Comparison of ENCODE assay signal across 28 cellular contexts in the genomic region with DNA sequence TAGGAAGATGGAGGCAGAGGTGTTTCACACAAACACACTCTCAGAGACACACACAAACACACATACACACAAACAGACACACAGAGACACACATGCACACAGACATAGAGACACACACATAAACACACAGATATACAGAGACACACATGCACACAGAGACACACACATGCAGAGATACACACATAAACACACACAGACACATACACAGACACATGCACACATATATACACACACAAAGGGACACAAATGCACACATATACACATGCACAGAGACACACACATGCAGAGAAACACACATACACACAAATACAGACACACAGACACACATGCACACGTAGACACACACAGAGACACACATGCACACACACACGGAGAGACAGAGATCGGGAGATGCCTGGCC.
DNase-seq lines count a peak whose midpoint lies in the region; ATAC-seq, FAIRE-seq and TF ChIP-seq lines count a peak whose summit lies in the region.
"Had no signal": no experiment of that assay in that cellular context is flagged by ENCODE, and none has a peak within 500 bp of the region (broad histone marks: within the 10 kb centered on the region; RNA-seq: fewer than 3 reads in every experiment).

No MANE protein-coding gene starts in this region.

- H4K20me1 ChIP-seq in HepG2 (ENCODE audit: insufficient read depth, low read length): no peaks in the 10 kb centered on the region

- peak overlapping the region; percentile 7 for H3K27ac Mint-ChIP-seq in endothelial cell (ENCODE audit: unreplicated experiment)
- H3K27ac Mint-ChIP-seq in activated naive CD4-positive, alpha-beta T cell treated with anti-CD3 and anti-CD28 coated beads, Interleukin-2, amount 50 U/mL, for 72 hours: no peak overlapping the region
- H3K27ac Mint-ChIP-seq: CD14-positive monocyte; CD4-positive, alpha-beta memory T cell; CD4-positive, CD25-positive, alpha-beta regulatory T cell; CD8-positive, alpha-beta memory T cell had no signal

- intact Hi-C loops in HepG2 (cut with micrococcal nuclease; ENCODE audit: unreplicated experiment) (no loop called here), right lobe of liver (cut with DNase I) (no loop called here)

- no peak overlapping the region for H3K4me3 Mint-ChIP-seq in endothelial cell (ENCODE audit: unreplicated experiment)
- H3K4me3 Mint-ChIP-seq: CD14-positive monocyte; CD4-positive, alpha-beta memory T cell; CD4-positive, CD25-positive, alpha-beta regulatory T cell; CD8-positive, alpha-beta memory T cell had no signal

- peaks cover 11% of the 10 kb centered on the region; the same call in 1 of the 2 replicates for H3K9me3 ChIP-seq in HepG2 (ENCODE audit: low read length)
- no peaks in the 10 kb centered on the region for H3K9me3 ChIP-seq in right lobe of liver
- H3K9me3 ChIP-seq in HEK293 (ENCODE audit: control insufficient read depth, insufficient read depth, low read depth, low read length): no peaks in the 10 kb centered on the region
- H3K9me3 ChIP-seq: A549, BE2C had no signal

- FAIRE-seq in HepG2 (lab: Jason Lieb, UNC): no peak
- FAIRE-seq in bronchial epithelial cell (lab: Jason Lieb, UNC): peak; percentile 55
- FAIRE-seq in GM19239 (lab: Jason Lieb, UNC): no peak
- FAIRE-seq: A549, GM12878, GM12892, GM18507 had no signal

- TF ChIP-seq RAD21 in HepG2 (CRISPR knock-in tag; IDR thresholded peaks at IDR 0.05): no peak

- no TSS peak for BruUV-seq in HepG2 (replicated peaks; lab: Mats Ljungman, UMichigan)

- CTCF ChIA-PET in HepG2 (lab: Yijun Ruan, JAX; ENCODE audit: low intra/inter-chr PET ratio, low total read pairs): no interaction called here
- CTCF ChIA-PET in HEK293 (lab: Yijun Ruan, JAX): no interaction called here

- ATAC-seq in HepG2 (no peak), right lobe of liver (no peak), left lobe of liver (no peak)
- ATAC-seq in activated naive CD4-positive, alpha-beta T cell treated with anti-CD3 and anti-CD28 coated beads, Interleukin-2, amount 50 U/mL, for 72 hours: no peak
- ATAC-seq: A549, GM12878 had no signal

- peaks cover 39% of the 10 kb centered on the region for H3K36me3 Mint-ChIP-seq in endothelial cell (ENCODE audit: low read depth, unreplicated experiment)
- H3K36me3 Mint-ChIP-seq in activated naive CD4-positive, alpha-beta T cell treated with anti-CD3 and anti-CD28 coated beads, Interleukin-2, amount 50 U/mL, for 72 hours: peaks cover 13 to 14% of the 10 kb centered on the region in 2 donors
- H3K36me3 Mint-ChIP-seq: CD14-positive monocyte; CD4-positive, alpha-beta memory T cell; CD4-positive, CD25-positive, alpha-beta regulatory T cell had no signal

- H3K27me3 ChIP-seq in HepG2 (ENCODE audit: control insufficient read depth in 1 of 2, insufficient read depth in 2 of 2, low read length in 2 of 2): peaks cover 0 to 12% of the 10 kb centered on the region in 2 experiments; a peak in 3 of 5 replicates
- no peaks in the 10 kb centered on the region for H3K27me3 ChIP-seq in right lobe of liver
- H3K27me3 ChIP-seq in bronchial epithelial cell (ENCODE audit: control insufficient read depth, insufficient read depth, low read length): no peaks in the 10 kb centered on the region
- H3K27me3 ChIP-seq: BE2C had no signal

- TF ChIP-seq CTCF in HepG2 (CRISPR knock-in tag; IDR thresholded peaks at IDR 0.05) (no peak), right lobe of liver (IDR thresholded peaks at IDR 0.05) (no peak), HEK293 (tag by site-specific recombination; IDR thresholded peaks at IDR 0.05) (no peak), bronchial epithelial cell (IDR thresholded peaks at IDR 0.05; ENCODE audit: insufficient read depth, low read length, severe bottlenecking) (no peak), endothelial cell (IDR thresholded peaks at IDR 0.05; ENCODE audit: unreplicated experiment) (no peak)

- DNase-seq in HepG2 (ENCODE audit: low spot score) (no peak), right lobe of liver (no peak), bronchial epithelial cell (ENCODE audit: low read depth) (no peak), endothelial cell (ENCODE audit: low spot score) (no peak), GM19239 (ENCODE audit: insufficient read length, low spot score) (no peak), left lobe of liver (ENCODE audit: low spot score) (no peak)
- no peak for DNase-seq in activated naive CD4-positive, alpha-beta T cell treated with anti-CD3 and anti-CD28 coated beads, Interleukin-2, amount 50 U/mL, for 72 hours (ENCODE audit: low spot score in 2 of 2)
- DNase-seq: ACHN; BE2C; C1 segment of cervical spinal cord; CD4-positive, alpha-beta memory T cell; CD4-positive, CD25-positive, alpha-beta regulatory T cell; CD8-positive, alpha-beta memory T cell; COR-L47; DMS 273 treated with DMSO at 0.1 percent for 48 hours; DMS153; DMS53; DMS79; DND-41; EL; GDM1 had no signal

- 12% methylated on average over 3 of the region's 3 CpGs for WGBS in HepG2 (ENCODE audit: low lambda C conversion rate)
- 81% methylated on average over 3 of the region's 3 CpGs for WGBS in right lobe of liver (ENCODE audit: insufficient coverage, low coverage, low lambda C conversion rate, missing lambda C conversion rate)

- no peaks in the 10 kb centered on the region for H3K4me1 Mint-ChIP-seq in endothelial cell (ENCODE audit: unreplicated experiment)
- H3K4me1 Mint-ChIP-seq: CD14-positive monocyte; CD4-positive, alpha-beta memory T cell; CD4-positive, CD25-positive, alpha-beta regulatory T cell; CD8-positive, alpha-beta memory T cell had no signal

- H3K36me3 ChIP-seq in HepG2 (replicated peaks in 1 of 2; ENCODE audit: control insufficient read depth in 1 of 2, insufficient read depth in 2 of 2, low read length in 2 of 2): no peaks in the 10 kb centered on the region
- H3K36me3 ChIP-seq in right lobe of liver: no peaks in the 10 kb centered on the region
- no peaks in the 10 kb centered on the region for H3K36me3 ChIP-seq in HEK293 (ENCODE audit: control insufficient read depth in 2 of 2, insufficient read depth in 1 of 2, low read length in 2 of 2)
- H3K36me3 ChIP-seq in bronchial epithelial cell (ENCODE audit: control insufficient read depth, insufficient read depth, low read length): no peaks in the 10 kb centered on the region
- H3K36me3 ChIP-seq: BE2C had no signal

- no peak overlapping the region for H3K4me3 ChIP-seq in HepG2 (replicated peaks in 1 of 3; ENCODE audit: insufficient read depth in 1 of 3, low read depth in 2 of 3, low read length in 3 of 3)
- no peak overlapping the region for H3K4me3 ChIP-seq in right lobe of liver
- H3K4me3 ChIP-seq in HEK293 (ENCODE audit: low read depth, low read length): no peak overlapping the region
- no peak overlapping the region for H3K4me3 ChIP-seq in bronchial epithelial cell (ENCODE audit: low read depth, low read length)
- H3K4me3 ChIP-seq: A549, GM12878 had no signal

- no peak overlapping the region for H3K9ac ChIP-seq in HepG2 (ENCODE audit: insufficient read depth, low read depth, low read length)

- H3K4me2 ChIP-seq in HepG2 (ENCODE audit: low read depth, low read length): no peak overlapping the region
- H3K4me2 ChIP-seq: A549 had no signal

- no peak overlapping the region for H2AFZ ChIP-seq in HepG2 (ENCODE audit: low read length)

- no peaks in the 10 kb centered on the region for H3K79me2 ChIP-seq in HepG2 (ENCODE audit: insufficient read depth, low read length)

- H3K4me1 ChIP-seq in HepG2 (ENCODE audit: insufficient read depth, low read length): no peaks in the 10 kb centered on the region
- no peaks in the 10 kb centered on the region for H3K4me1 ChIP-seq in right lobe of liver
- H3K4me1 ChIP-seq in HEK293 (ENCODE audit: control insufficient read depth, insufficient read depth, low read length): no peaks in the 10 kb centered on the region
- H3K4me1 ChIP-seq: A549, BE2C had no signal

- TF ChIP-seq EP300 in HepG2 (IDR thresholded peaks at IDR 0.05; ENCODE audit: low read depth in 2 of 2, low read length in 2 of 2) (no peak), HepG2 (CRISPR knock-in tag; IDR thresholded peaks at IDR 0.05; ENCODE audit: borderline replicate concordance) (no peak)

- peaks cover 28% of the 10 kb centered on the region for H3K27me3 Mint-ChIP-seq in endothelial cell (ENCODE audit: unreplicated experiment)
- H3K27me3 Mint-ChIP-seq: CD4-positive, alpha-beta memory T cell had no signal

- peaks cover 57% of the 10 kb centered on the region for H3K9me3 Mint-ChIP-seq in endothelial cell (ENCODE audit: unreplicated experiment)
- H3K9me3 Mint-ChIP-seq in activated naive CD4-positive, alpha-beta T cell treated with anti-CD3 and anti-CD28 coated beads, Interleukin-2, amount 50 U/mL, for 72 hours: peaks cover 13 to 17% of the 10 kb centered on the region in 2 donors

- H3K27ac ChIP-seq in HepG2 (ENCODE audit: extremely low read length, insufficient read depth, low read length) (no peak overlapping the region), right lobe of liver (no peak overlapping the region), HEK293 (ENCODE audit: extremely low read depth, low read depth, low read length) (no peak overlapping the region)
- H3K27ac ChIP-seq: 22Rv1, A549 had no signal

- in situ Hi-C loops in HepG2 (cut with HindIII; ENCODE audit: extremely low pct_ligation_motif_present, low pct_unique_long_range_greater_than_20kb): no loop called here

- POLR2A ChIA-PET in HepG2 (lab: Yijun Ruan, JAX) (no interaction called here), HEK293 (lab: Yijun Ruan, JAX) (no interaction called here)

- no peak for TF ChIP-seq POLR2A in HepG2 (IDR thresholded peaks at IDR 0.05; ENCODE audit: insufficient read depth in 1 of 2, low read depth in 2 of 2, low read length in 2 of 2)
- no peak for TF ChIP-seq POLR2A in right lobe of liver (IDR thresholded peaks at IDR 0.05)

TF ChIP-seq in HEK293, 187 proteins besides CTCF, POLR2A, EP300 and RAD21:
- 0 out of 2 replicates have a peak, but pooled peaks have one; percentile 89 for TF ChIP-seq ZNF48 (tag by site-specific recombination; IDR thresholded peaks at IDR 0.05)
- TF ChIP-seq ZBTB49 (tag by site-specific recombination; IDR thresholded peaks at IDR 0.05; ENCODE audit: low read depth): no peak
TF ChIP-seq in HEK293: peak in this region for 1.
